In the genomic region with DNA sequence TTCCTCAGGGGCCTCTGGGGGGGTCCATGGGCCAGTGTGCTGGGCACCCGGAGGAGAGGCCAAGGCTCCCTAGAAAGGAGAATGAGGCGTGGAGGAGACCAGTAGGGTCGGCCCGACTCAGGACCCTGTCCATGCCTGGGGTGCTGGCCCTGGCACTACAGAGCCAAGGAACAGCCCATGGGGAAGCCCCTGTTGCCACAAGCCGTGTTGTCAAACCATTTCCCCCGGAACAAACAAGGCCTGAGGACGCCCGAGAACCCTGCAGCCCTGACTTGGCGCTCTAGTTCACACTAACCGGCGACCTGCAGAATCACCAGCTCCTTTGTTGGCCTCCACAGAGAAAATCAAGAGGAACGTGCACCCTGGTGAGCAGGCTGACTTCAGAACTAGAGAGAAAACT, we compare ENCODE assay signal across 27 cellular contexts. TPM values are rescaled to one million over a fixed set of nuclear protein-coding genes. Genes with fewer than 3 reads are reported as not detected.
DNase-seq lines count a peak whose midpoint lies in the region; ATAC-seq and TF ChIP-seq lines count a peak whose summit lies in the region.
"Had no signal": no experiment of that assay in that cellular context is flagged by ENCODE, and none has a peak within 500 bp of the region (broad histone marks: within the 10 kb centered on the region; RNA-seq: fewer than 3 reads in every experiment).

No MANE protein-coding gene starts in this region.

- no peak overlapping the region for H3K27ac ChIP-seq in OCI-LY3 (ENCODE audit: low read length)
- H3K27ac ChIP-seq in mammary epithelial cell (ENCODE audit: insufficient read depth, low read depth, low read length): no peak overlapping the region
- H3K27ac ChIP-seq: GM23248, SK-N-MC, thyroid gland had no signal

- H3K4me1 ChIP-seq in OCI-LY3 (ENCODE audit: low read length): peaks cover 20% of the 10 kb centered on the region
- H3K4me1 ChIP-seq in HAP-1: no peaks in the 10 kb centered on the region
- no peaks in the 10 kb centered on the region for H3K4me1 ChIP-seq in mammary epithelial cell (ENCODE audit: insufficient read depth, low read length)

- peak overlapping the region in 1 of 2 donors; percentile 88 for H3K27ac Mint-ChIP-seq in effector memory CD8-positive, alpha-beta T cell
- H3K27ac Mint-ChIP-seq in stimulated activated effector memory CD8-positive, alpha-beta T cell treated with anti-CD3 and anti-CD28 coated beads, Interleukin-12 subunit alpha, Interleukin-12 subunit beta, amount 100 ng/mL, for 72 hours: no peak overlapping the region
- H3K27ac Mint-ChIP-seq: activated naive CD4-positive, alpha-beta T cell treated with anti-CD3 and anti-CD28 coated beads, Interleukin-2, amount 10 ng/mL, durations not matched to agents 7 days and 5 days; nephron; progenitor cell of endocrine pancreas; WTC11 had no signal

- peak overlapping the region; percentile 4 to 52 for H3K4me3 Mint-ChIP-seq in effector memory CD8-positive, alpha-beta T cell
- H3K4me3 Mint-ChIP-seq in stimulated activated effector memory CD8-positive, alpha-beta T cell treated with anti-CD3 and anti-CD28 coated beads, Interleukin-12 subunit alpha, Interleukin-12 subunit beta, amount 100 ng/mL, for 72 hours: no peak overlapping the region
- H3K4me3 Mint-ChIP-seq: activated naive CD4-positive, alpha-beta T cell treated with anti-CD3 and anti-CD28 coated beads, Interleukin-2, amount 10 ng/mL, durations not matched to agents 7 days and 5 days; activated T-cell treated with anti-CD3 and anti-CD28 coated beads, Interleukin-2, amount 50 U/mL, for 4 hours; WTC11 had no signal

- DNase-seq in activated CD8-positive, alpha-beta memory T cell treated with anti-CD3 and anti-CD28 coated beads for 24 hours: peak; percentile 67
- DNase-seq in activated CD8-positive, alpha-beta memory T cell treated with anti-CD3 and anti-CD28 coated beads, Interleukin-2, amount 50 U/mL, for 48 hours: no peak
- peak in 2 of 3 experiments; percentile 23 to 29 for DNase-seq in effector memory CD8-positive, alpha-beta T cell
- no peak for DNase-seq in stimulated activated effector memory CD8-positive, alpha-beta T cell treated with anti-CD3 and anti-CD28 coated beads, Interleukin-12 subunit alpha, Interleukin-12 subunit beta, amount 100 ng/mL, for 72 hours (ENCODE audit: low spot score in 2 of 2)
- DNase-seq in left lobe of liver (ENCODE audit: low spot score): no peak
- DNase-seq in HAP-1 (ENCODE audit: low spot score in 2 of 2): no peak
- no peak for DNase-seq in mammary epithelial cell
- DNase-seq: activated CD4-positive, alpha-beta T cell treated with anti-CD3 and anti-CD28 coated beads, Interleukin-2, amount 50 U/mL, for 4 hours; activated naive CD4-positive, alpha-beta T cell treated with anti-CD3 and anti-CD28 coated beads, Interleukin-2, amount 10 ng/mL, durations not matched to agents 7 days and 5 days; activated T-cell treated with anti-CD3 and anti-CD28 coated beads, Interleukin-2, amount 50 U/mL, for 4 hours; anterior cingulate cortex; central memory CD4-positive, alpha-beta T cell; GM23248; head of caudate nucleus; left cardiac atrium; mesendoderm; NCI-H2107; NCI-H446 treated with DMSO at 0.1 percent for 48 hours; T-helper 9 cell; thyroid gland had no signal

- H3K27me3 ChIP-seq in OCI-LY3 (ENCODE audit: low read depth, low read length) (no peaks in the 10 kb centered on the region), HAP-1 (ENCODE audit: low read depth) (peaks cover 16% of the 10 kb centered on the region), mammary epithelial cell (ENCODE audit: insufficient read depth, low read length) (peaks cover 4% of the 10 kb centered on the region)

- H4K20me1 ChIP-seq in OCI-LY3 (ENCODE audit: insufficient read depth, low read length): no peaks in the 10 kb centered on the region
- H4K20me1 ChIP-seq in mammary epithelial cell (ENCODE audit: insufficient read depth, low read length): no peaks in the 10 kb centered on the region

- H3K79me2 ChIP-seq in OCI-LY3 (ENCODE audit: low read length) (no peaks in the 10 kb centered on the region), mammary epithelial cell (ENCODE audit: insufficient read depth, low read length) (no peaks in the 10 kb centered on the region)

- no peak overlapping the region for H3K4me3 ChIP-seq in OCI-LY3 (ENCODE audit: low read length)
- no peak overlapping the region for H3K4me3 ChIP-seq in HAP-1
- H3K4me3 ChIP-seq in mammary epithelial cell (replicated peaks in 1 of 3; ENCODE audit: insufficient read depth in 1 of 3, low read depth in 2 of 3, low read length in 3 of 3): no peak overlapping the region
- H3K4me3 ChIP-seq: GM23248, SK-N-MC, thyroid gland had no signal

- peaks cover 7 to 10% of the 10 kb centered on the region in 2 donors for H3K9me3 Mint-ChIP-seq in effector memory CD8-positive, alpha-beta T cell
- no peaks in the 10 kb centered on the region for H3K9me3 Mint-ChIP-seq in stimulated activated effector memory CD8-positive, alpha-beta T cell treated with anti-CD3 and anti-CD28 coated beads, Interleukin-12 subunit alpha, Interleukin-12 subunit beta, amount 100 ng/mL, for 72 hours
- H3K9me3 Mint-ChIP-seq: activated naive CD4-positive, alpha-beta T cell treated with anti-CD3 and anti-CD28 coated beads, Interleukin-2, amount 10 ng/mL, durations not matched to agents 7 days and 5 days had no signal

- BruUV-seq in mammary epithelial cell (replicated peaks; lab: Mats Ljungman, UMichigan): no TSS peak

- intact Hi-C loops in mammary epithelial cell (cut with micrococcal nuclease): no loop called here

- peaks cover 25 to 52% of the 10 kb centered on the region in 2 donors for H3K27me3 Mint-ChIP-seq in effector memory CD8-positive, alpha-beta T cell

- dilution Hi-C loops in mammary epithelial cell (cut with HindIII; ENCODE audit: low sequenced_read_pairs): no loop called here

- in situ Hi-C loops in HAP-1 (cut with MboI; ENCODE audit: low sequenced_read_pairs) (loop anchor here (25.0 kb wide), 1 partner anchor 216 kb away; no protein-coding TSS in a partner anchor), mammary epithelial cell (cut with MboI; ENCODE audit: low sequenced_read_pairs in 2 of 2) (loop anchor here in 1 of 2 donors (25.0 kb wide), 1 partner anchor 484 kb away; no protein-coding TSS in a partner anchor)

- TF ChIP-seq CTCF in OCI-LY3 (IDR thresholded peaks at IDR 0.05; ENCODE audit: low read depth, low read length): no peak
- TF ChIP-seq CTCF in mammary epithelial cell (conservative IDR thresholded peaks at IDR 0.05 in 1 of 2, IDR thresholded peaks at IDR 0.05 in 1 of 2; ENCODE audit: extremely low read depth in 1 of 2, insufficient read depth in 1 of 2, low read depth in 1 of 2, low read length in 2 of 2): no peak

- CTCF ChIA-PET in mammary epithelial cell (lab: Charles Lee; ENCODE audit: low non-redundant PET): no interaction called here

- H3K4me2 ChIP-seq in OCI-LY3 (ENCODE audit: low read length) (peak overlapping the region; percentile 14; the same call in 1 of the 2 replicates), mammary epithelial cell (ENCODE audit: insufficient read depth, low read depth, low read length) (no peak overlapping the region)

- H3K36me3 ChIP-seq in OCI-LY3 (replicated peaks; ENCODE audit: low read depth, low read length): no peaks in the 10 kb centered on the region
- H3K36me3 ChIP-seq in HAP-1 (replicated peaks): no peaks in the 10 kb centered on the region
- H3K36me3 ChIP-seq in mammary epithelial cell (ENCODE audit: insufficient read depth, low read length): no peaks in the 10 kb centered on the region
- H3K36me3 ChIP-seq: thyroid gland had no signal

- WGBS in mammary epithelial cell (ENCODE audit: low coverage, missing lambda C conversion rate): 79% methylated on average over 5 of the region's 12 CpGs

- H3K9ac ChIP-seq in OCI-LY3 (ENCODE audit: low read length): no peak overlapping the region
- no peak overlapping the region for H3K9ac ChIP-seq in mammary epithelial cell (ENCODE audit: insufficient read depth, low read length)
- H3K9ac ChIP-seq: GM23248 had no signal

- H3K36me3 Mint-ChIP-seq in effector memory CD8-positive, alpha-beta T cell (ENCODE audit: insufficient read depth): no peaks in the 10 kb centered on the region
- no peaks in the 10 kb centered on the region for H3K36me3 Mint-ChIP-seq in stimulated activated effector memory CD8-positive, alpha-beta T cell treated with anti-CD3 and anti-CD28 coated beads, Interleukin-12 subunit alpha, Interleukin-12 subunit beta, amount 100 ng/mL, for 72 hours
- H3K36me3 Mint-ChIP-seq: activated naive CD4-positive, alpha-beta T cell treated with anti-CD3 and anti-CD28 coated beads, Interleukin-2, amount 10 ng/mL, durations not matched to agents 7 days and 5 days had no signal

- peaks cover 21 to 24% of the 10 kb centered on the region in 2 donors for H3K4me1 Mint-ChIP-seq in effector memory CD8-positive, alpha-beta T cell (ENCODE audit: low read depth in 2 of 2)
- H3K4me1 Mint-ChIP-seq in stimulated activated effector memory CD8-positive, alpha-beta T cell treated with anti-CD3 and anti-CD28 coated beads, Interleukin-12 subunit alpha, Interleukin-12 subunit beta, amount 100 ng/mL, for 72 hours: peaks cover 22% of the 10 kb centered on the region

- peak; percentile 64 for ATAC-seq in effector memory CD8-positive, alpha-beta T cell (replicated peaks)
- peak; percentile 37 for ATAC-seq in stimulated activated effector memory CD8-positive, alpha-beta T cell treated with anti-CD3 and anti-CD28 coated beads, Interleukin-12 subunit alpha, Interleukin-12 subunit beta, amount 100 ng/mL, for 72 hours
- ATAC-seq in left lobe of liver: no peak
- ATAC-seq: left cardiac atrium, WTC11 had no signal

- no peak overlapping the region for H2AFZ ChIP-seq in OCI-LY3 (ENCODE audit: low read depth, low read length)
- H2AFZ ChIP-seq in mammary epithelial cell (ENCODE audit: low read depth, low read length): no peak overlapping the region
- H2AFZ ChIP-seq: GM23248 had no signal

- H3K9me3 ChIP-seq in OCI-LY3 (ENCODE audit: insufficient read depth, low read length) (no peaks in the 10 kb centered on the region), HAP-1 (no peaks in the 10 kb centered on the region), mammary epithelial cell (replicated peaks; ENCODE audit: insufficient read depth, low read length) (peaks cover 12% of the 10 kb centered on the region)
- H3K9me3 ChIP-seq: thyroid gland had no signal

RNA-seq across cellular contexts. Expression of gene SLC12A7, which starts 41.6 kb away (rescaled TPM):
- 56.5 TPM for total RNA-seq in left lobe of liver
- 10 to 100 TPM; 10.5 to 21.2 TPM for total RNA-seq in mammary epithelial cell
- 6.3 TPM for polyA plus RNA-seq in mammary epithelial cell
- 17.0 TPM for polyA minus RNA-seq in mammary epithelial cell

RNA-seq across cellular contexts. Expression of gene SLC6A19, which starts 48.0 kb away (rescaled TPM):
- total RNA-seq in left lobe of liver (0.73 TPM), mammary epithelial cell (not detected)
- not detected for polyA plus RNA-seq in mammary epithelial cell
- polyA minus RNA-seq in mammary epithelial cell: not detected
- total RNA-seq: Daoy, dermis microvascular lymphatic vessel endothelial cell, GM23248, left cardiac atrium, thyroid gland had no signal
- polyA plus RNA-seq: GM23248 had no signal

Comparison
In these comparisons a context has a peak if more than half of its experiments do, and no peak if none do; other contexts are left out.
1. DNase-seq: peak in activated CD8-positive, alpha-beta memory T cell treated with anti-CD3 and anti-CD28 coated beads for 24 hours (single experiment) and effector memory CD8-positive, alpha-beta T cell (2 of 3); none in activated CD8-positive, alpha-beta memory T cell treated with anti-CD3 and anti-CD28 coated beads, Interleukin-2, amount 50 U/mL, for 48 hours (single experiment), stimulated activated effector memory CD8-positive, alpha-beta T cell treated with anti-CD3 and anti-CD28 coated beads, Interleukin-12 subunit alpha, Interleukin-12 subunit beta, amount 100 ng/mL, for 72 hours (0 of 2), left lobe of liver (single experiment), HAP-1 (0 of 2) and mammary epithelial cell (single experiment).